34 cellular contexts compared by ENCODE assay signal in the genomic region with DNA sequence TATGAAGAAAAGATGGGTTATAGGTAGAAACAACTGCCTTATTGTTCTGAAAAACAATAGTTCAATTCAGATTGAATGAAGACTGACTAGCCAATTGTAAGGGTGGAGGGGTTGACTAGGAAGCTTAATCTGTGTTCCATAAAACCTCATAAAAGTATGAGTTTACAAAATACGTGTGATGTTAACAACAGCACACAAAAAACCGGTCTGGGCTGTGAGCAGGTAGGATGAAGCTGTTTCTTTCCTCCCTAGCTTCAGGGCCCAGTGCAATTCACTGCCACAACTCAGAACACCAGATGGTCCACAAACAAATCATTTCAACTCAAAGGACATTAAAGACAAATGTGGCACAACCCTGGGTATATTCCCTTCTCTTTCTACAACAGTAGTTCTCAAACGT. TPM values are rescaled to one million over a fixed set of nuclear protein-coding genes. Genes with fewer than 3 reads are reported as not detected.
"Had no signal": no experiment of that assay in that cellular context is flagged by ENCODE, and none has a peak within 500 bp of the region (broad histone marks: within the 10 kb centered on the region; RNA-seq: fewer than 3 reads in every experiment).

No MANE protein-coding gene starts in this region.

- H3K36me3 ChIP-seq: ascending aorta, cardiac muscle cell, WERI-Rb-1 had no signal

- H3K27me3 ChIP-seq: ascending aorta had no signal

- H3K9me3 ChIP-seq: ascending aorta had no signal

- ATAC-seq: activated CD8-positive, alpha-beta memory T cell treated with anti-CD3 and anti-CD28 coated beads, Interleukin-2, amount 10 ng/mL, durations not matched to agents 7 days and 5 days; activated T-cell treated with anti-CD3 and anti-CD28 coated beads, Interleukin-2, amount 50 U/mL, for 72 hours; activated T-helper 17 cell treated with anti-CD3 and anti-CD28 coated beads, Interleukin-2, amount 50 U/mL, for 72 hours; K562 had no signal

- H3K4me2 ChIP-seq: PC-9 had no signal

- DNase-seq: activated CD4-positive, alpha-beta memory T cell treated with anti-CD3 and anti-CD28 coated beads, Interleukin-2, amount 10 ng/mL, durations not matched to agents 7 days and 5 days; activated CD4-positive, alpha-beta T cell treated with anti-CD3 and anti-CD28 coated beads for 1 hour; activated CD4-positive, alpha-beta T cell treated with anti-CD3 and anti-CD28 coated beads for 48 hours; activated CD4-positive, CD25-positive, alpha-beta regulatory T cell; activated CD8-positive, alpha-beta memory T cell treated with anti-CD3 and anti-CD28 coated beads for 24 hours; activated CD8-positive, alpha-beta memory T cell treated with anti-CD3 and anti-CD28 coated beads, Interleukin-2, amount 10 ng/mL, durations not matched to agents 7 days and 5 days; activated gamma-delta T cell; activated naive CD4-positive, alpha-beta T cell treated with Interleukin-2 at 50 U/mL for 16 hours; activated naive CD8-positive, alpha-beta T cell treated with anti-CD3 and anti-CD28 coated beads, Interleukin-2, amount 10 ng/mL, durations not matched to agents 7 days and 5 days; activated T-cell treated with anti-CD3 and anti-CD28 coated beads, Interleukin-2, amount 50 U/mL, for 1 hour; activated T-cell treated with anti-CD3 and anti-CD28 coated beads, Interleukin-2, amount 50 U/mL, for 72 hours; amygdala; NCI-H1092 treated with DMSO at 0.1 percent for 48 hours; NCI-H1417; NCI-H146; NCI-H1930; NCI-H2081 treated with DMSO at 0.1 percent for 48 hours; NCI-H226; NCI-H446 treated with DMSO at 0.1 percent for 48 hours; NCI-H524; NCI-H69; PC-9; Right ventricle myocardium superior; T1000; WERI-Rb-1 had no signal

- H3K27ac ChIP-seq: ascending aorta, cardiac muscle cell, PC-9, SK-N-MC, WERI-Rb-1 had no signal

- H3K4me3 ChIP-seq: ascending aorta, cardiac muscle cell, K562, PC-9, SK-N-MC had no signal

- FAIRE-seq: K562, RCC 7860 had no signal

- H2AFZ ChIP-seq: PC-9 had no signal

RNA-seq across cellular contexts. Expression of a gene that starts 3.2 kb away (rescaled TPM):
- total RNA-seq: activated CD4-positive, alpha-beta memory T cell treated with anti-CD3 and anti-CD28 coated beads, Interleukin-2, amount 10 ng/mL, durations not matched to agents 7 days and 5 days; activated CD8-positive, alpha-beta memory T cell treated with anti-CD3 and anti-CD28 coated beads, Interleukin-2, amount 10 ng/mL, durations not matched to agents 7 days and 5 days; activated naive CD8-positive, alpha-beta T cell treated with anti-CD3 and anti-CD28 coated beads, Interleukin-2, amount 10 ng/mL, durations not matched to agents 7 days and 5 days; activated T-cell treated with anti-CD3 and anti-CD28 coated beads, Interleukin-2, amount 50 U/mL, for 72 hours; activated T-helper 17 cell treated with anti-CD3 and anti-CD28 coated beads, Interleukin-2, amount 50 U/mL, for 72 hours; ascending aorta; cardiac muscle cell; K562; OCI-LY7; PC-9; Right ventricle myocardium superior; T-helper 1 cell treated with Interleukin-12 subunit alpha and Interleukin-12 subunit beta and Interleukin-4 antibody, amounts not matched to agents 30 ng/mL and 1 ng/mL, for 36 hours; T-helper 2 cell treated with Interferon-gamma antibody and Interleukin-4, amounts not matched to agents 100 ng/mL and 5 ng/mL, for 36 hours had no signal
- polyA plus RNA-seq: cardiac muscle cell had no signal
